Comparison of ENCODE assay signal across 2 cellular contexts in genomic region chr19:45420356-45420755, GRCh38.
TF ChIP-seq lines count a peak whose summit lies in the region.

No MANE protein-coding gene starts in this region.

TF ChIP-seq in IMR-90, 13 proteins besides CTCF, POLR2A, EP300 and RAD21:
- TF ChIP-seq NFE2L2 (IDR thresholded peaks at IDR 0.05; ENCODE audit: low read depth, low read length) = no peak
- no peak for TF ChIP-seq FOS (IDR thresholded peaks at IDR 0.05; ENCODE audit: low read depth, low read length)
- TF ChIP-seq MAZ (IDR thresholded peaks at IDR 0.05; ENCODE audit: borderline replicate concordance, low read depth, low read length) = no peak
- no peak for TF ChIP-seq MXI1 (IDR thresholded peaks at IDR 0.05; ENCODE audit: borderline replicate concordance, low read depth, low read length)
- no peak for TF ChIP-seq RCOR1 (IDR thresholded peaks at IDR 0.05; ENCODE audit: insufficient replicate concordance, low read length)
- TF ChIP-seq SMC3 (IDR thresholded peaks at IDR 0.05; ENCODE audit: low read depth, low read length) = no peak
- TF ChIP-seq ELK1 (IDR thresholded peaks at IDR 0.05; ENCODE audit: borderline replicate concordance, low read depth, low read length) = no peak
- no peak for TF ChIP-seq RFX5 (IDR thresholded peaks at IDR 0.05; ENCODE audit: low read depth, low read length)
- no peak for TF ChIP-seq CHD1 (IDR thresholded peaks at IDR 0.05; ENCODE audit: low read depth, low read length)
- TF ChIP-seq MAFK (IDR thresholded peaks at IDR 0.05; ENCODE audit: low read depth, low read length) = no peak
- TF ChIP-seq USF2 (IDR thresholded peaks at IDR 0.05; ENCODE audit: low read depth, low read length) = no peak
- TF ChIP-seq CEBPB (IDR thresholded peaks at IDR 0.05; ENCODE audit: low read depth, low read length) = no peak
- no peak for TF ChIP-seq BHLHE40 (IDR thresholded peaks at IDR 0.05; ENCODE audit: low read depth, low read length)
TF ChIP-seq in IMR-90: peak in this region for 0.

TF ChIP-seq in SK-N-SH treated with all-trans-retinoic acid at 6 μM for 48 hours, 23 proteins besides CTCF, POLR2A, EP300 and RAD21:
- TF ChIP-seq ZFP3 (CRISPR knock-in tag; IDR thresholded peaks at IDR 0.05) (no peak), POU6F1 (CRISPR knock-in tag; IDR thresholded peaks at IDR 0.05; ENCODE audit: borderline replicate concordance, low read depth) (no peak), ESRRG (CRISPR knock-in tag; IDR thresholded peaks at IDR 0.05) (no peak), ISL1 (CRISPR knock-in tag; IDR thresholded peaks at IDR 0.05) (no peak), PPARA (CRISPR knock-in tag; IDR thresholded peaks at IDR 0.05; ENCODE audit: borderline replicate concordance) (no peak), CSDC2 (CRISPR knock-in tag; IDR thresholded peaks at IDR 0.05) (no peak), TSHZ2 (CRISPR knock-in tag; IDR thresholded peaks at IDR 0.05) (no peak), ZNF8 (CRISPR knock-in tag; IDR thresholded peaks at IDR 0.05) (no peak), ZFP30 (CRISPR knock-in tag; IDR thresholded peaks at IDR 0.05) (no peak), SNAI2 (CRISPR knock-in tag; IDR thresholded peaks at IDR 0.05) (no peak), ARNTL (CRISPR knock-in tag; IDR thresholded peaks at IDR 0.05; ENCODE audit: borderline replicate concordance, low read depth) (no peak)
